In genomic region chr4:38152305-38152704, GRCh38 we compare ENCODE assay signal across 15 cellular contexts.
DNase-seq lines count a peak whose midpoint lies in the region; ATAC-seq and TF ChIP-seq lines count a peak whose summit lies in the region.
"Had no signal": no experiment of that assay in that cellular context is flagged by ENCODE, and none has a peak within 500 bp of the region (broad histone marks: within the 10 kb centered on the region; RNA-seq: fewer than 3 reads in every experiment).

No MANE protein-coding gene starts in this region.

- H3K27ac ChIP-seq in GM23248 (peak overlapping the region; percentile 81; the same call in 1 of the 2 replicates), stomach smooth muscle (ENCODE audit: low read length) (peak overlapping the region; percentile 1)
- H3K27ac ChIP-seq: RWPE1 had no signal

- peaks cover 4% of the 10 kb centered on the region for H3K36me3 Mint-ChIP-seq in neural crest cell (ENCODE audit: low read depth)
- H3K36me3 Mint-ChIP-seq: CD14-positive monocyte had no signal

- no peaks in the 10 kb centered on the region for H3K79me2 ChIP-seq in GM23248 (ENCODE audit: insufficient read depth)

- DNase-seq in GM23248 (no peak), choroid plexus epithelial cell (ENCODE audit: low read depth) (peak; percentile 81), neural crest cell (ENCODE audit: low read depth, low spot score) (no peak), DMS79 treated with DMSO at 0.1 percent for 48 hours (lab: John Stamatoyannopoulos, UW) (no peak)
- no peak for DNase-seq in activated naive CD4-positive, alpha-beta T cell treated with anti-CD3 and anti-CD28 coated beads, Interleukin-2, amount 50 U/mL, for 16 hours
- DNase-seq: AML-193, NCI-H1930, NCI-H446, PC-3 had no signal

- H3K36me3 ChIP-seq in GM23248 (ENCODE audit: low read depth) (no peaks in the 10 kb centered on the region), stomach smooth muscle (ENCODE audit: control insufficient read depth in 2 of 2, insufficient read depth in 2 of 2, low read length in 2 of 2) (no peaks in the 10 kb centered on the region)

- H3K4me1 Mint-ChIP-seq in neural crest cell, result peaks cover 18% of the 10 kb centered on the region

- 76 to 88% methylated on average over 1 of the region's 1 CpG for WGBS in GM23248 (ENCODE audit: low coverage in 1 of 2, low lambda C conversion rate in 2 of 2, missing lambda C conversion rate in 2 of 2), 2 experiments

- no peak overlapping the region for H3K4me2 ChIP-seq in GM23248 (ENCODE audit: unreplicated experiment)

- TF ChIP-seq CTCF in choroid plexus epithelial cell (conservative IDR thresholded peaks at IDR 0.05; ENCODE audit: low read depth, low read length) (no peak), neural crest cell (conservative IDR thresholded peaks at IDR 0.05) (no peak)

- H3K4me3 Mint-ChIP-seq in neural crest cell, result no peak overlapping the region
- H3K4me3 Mint-ChIP-seq: CD14-positive monocyte had no signal

- no peaks in the 10 kb centered on the region for H3K9me3 Mint-ChIP-seq in neural crest cell

- in situ Hi-C loops in GM23248 (cut with MboI), result no loop called here

- H3F3A ChIP-seq in GM23248 (ENCODE audit: insufficient read depth), result peaks cover 26% of the 10 kb centered on the region

- no peak overlapping the region for H3K9ac ChIP-seq in GM23248
- no peak overlapping the region for H3K9ac ChIP-seq in stomach smooth muscle (ENCODE audit: low read length in 2 of 2)

- H4K20me1 ChIP-seq in GM23248 (ENCODE audit: insufficient read depth), result no peaks in the 10 kb centered on the region

- H3K27me3 ChIP-seq in GM23248 (replicated peaks; ENCODE audit: insufficient read depth) (no peaks in the 10 kb centered on the region), stomach smooth muscle (ENCODE audit: control insufficient read depth in 1 of 2, insufficient read depth in 2 of 2, low read length in 2 of 2) (no peaks in the 10 kb centered on the region)

- H3K4me3 ChIP-seq in GM23248, result no peak overlapping the region
- H3K4me3 ChIP-seq in choroid plexus epithelial cell (ENCODE audit: low read depth, low read length), result no peak overlapping the region
- H3K4me3 ChIP-seq in stomach smooth muscle (ENCODE audit: low read length in 2 of 2), result no peak overlapping the region
- H3K4me3 ChIP-seq: K562 had no signal

- H3K4me1 ChIP-seq in GM23248 (ENCODE audit: insufficient read depth), result peaks cover 34% of the 10 kb centered on the region
- peaks cover 20% of the 10 kb centered on the region for H3K4me1 ChIP-seq in stomach smooth muscle (ENCODE audit: control insufficient read depth, insufficient read depth, low read length)

- peak overlapping the region; percentile 15 for H3K27ac Mint-ChIP-seq in neural crest cell (ENCODE audit: unreplicated experiment)

- H2AFZ ChIP-seq in GM23248, result no peak overlapping the region

- no peak for ATAC-seq in HG02588 (IDR thresholded peaks at IDR 0.05; ENCODE audit: unreplicated experiment)
- ATAC-seq: HCT116, K562, PC-3 had no signal

- no peaks in the 10 kb centered on the region for H3K9me2 ChIP-seq in GM23248 (ENCODE audit: insufficient read depth)

- no peaks in the 10 kb centered on the region for H3K27me3 Mint-ChIP-seq in neural crest cell (ENCODE audit: low read depth)

- no peaks in the 10 kb centered on the region for H3K9me3 ChIP-seq in GM23248 (ENCODE audit: low read depth)
- H3K9me3 ChIP-seq in stomach smooth muscle (ENCODE audit: control insufficient read depth in 2 of 2, low read length in 2 of 2), result no peaks in the 10 kb centered on the region
